8 cellular contexts compared by ENCODE assay signal in genomic region chr2:234953116-234954031, GRCh38. TPM values are rescaled to one million over a fixed set of nuclear protein-coding genes. Genes with fewer than 3 reads are reported as not detected.
DNase-seq lines count a peak whose midpoint lies in the region; ATAC-seq, FAIRE-seq and TF ChIP-seq lines count a peak whose summit lies in the region.

No MANE protein-coding gene starts in this region.

- peak overlapping the region; percentile 58 for H4K91ac ChIP-seq in trophoblast cell (ENCODE audit: low read depth, low read length)

- peak overlapping the region; percentile 34 for H4K8ac ChIP-seq in trophoblast cell (ENCODE audit: low read depth, low read length)

- H3K9me3 Mint-ChIP-seq in Calu3 (ENCODE audit: low read depth, unreplicated experiment) = no peaks in the 10 kb centered on the region

- peak overlapping the region; percentile 42 for H2BK12ac ChIP-seq in trophoblast cell (ENCODE audit: low read length)

- no peak overlapping the region for H3K23ac ChIP-seq in trophoblast cell (ENCODE audit: low read length)

- H3K36me3 Mint-ChIP-seq in Calu3 (ENCODE audit: insufficient read depth, unreplicated experiment) = peaks cover 33% of the 10 kb centered on the region

- H3K27me3 ChIP-seq in Peyer's patch (no peaks in the 10 kb centered on the region), trophoblast cell (ENCODE audit: insufficient read depth, low read length) (no peaks in the 10 kb centered on the region)

- H3K4me1 ChIP-seq in Peyer's patch (peaks cover 0 to 45% (median 2%) of the 10 kb centered on the region in 4 donors), trophoblast cell (ENCODE audit: control insufficient read depth in 1 of 2, insufficient read depth in 2 of 2, low read length in 2 of 2) (peaks cover 13 to 29% of the 10 kb centered on the region in 2 experiments)

- H3K9me3 ChIP-seq in Peyer's patch (no peaks in the 10 kb centered on the region), trophoblast cell (ENCODE audit: insufficient read depth, low read depth, low read length) (no peaks in the 10 kb centered on the region)

- TF ChIP-seq CTCF in Calu3 (IDR thresholded peaks at IDR 0.05; ENCODE audit: unreplicated experiment) = no peak
- no peak for TF ChIP-seq CTCF in Peyer's patch (IDR thresholded peaks at IDR 0.05)
- no peak for TF ChIP-seq CTCF in fibroblast of villous mesenchyme (IDR thresholded peaks at IDR 0.05; ENCODE audit: insufficient read depth, low read depth, low read length)

- H3K14ac ChIP-seq in trophoblast cell (ENCODE audit: low read length) = peak overlapping the region; percentile 37

- no peak for TF ChIP-seq POLR2A in Peyer's patch (IDR thresholded peaks at IDR 0.05)

- H3K36me3 ChIP-seq in Peyer's patch (no peaks in the 10 kb centered on the region), trophoblast cell (ENCODE audit: control insufficient read depth in 1 of 2, insufficient read depth in 2 of 2, low read length in 2 of 2) (peaks cover 0 to 6% of the 10 kb centered on the region in 2 experiments)

- BruUV-seq in Calu3 (replicated peaks; lab: Mats Ljungman, UMichigan) = no TSS peak

- H3K9ac ChIP-seq in trophoblast cell (ENCODE audit: low read length) = peak overlapping the region; percentile 88

- peak overlapping the region; percentile 72 for H3K4me2 ChIP-seq in trophoblast cell (ENCODE audit: low read length)

- peak overlapping the region; percentile 26 for H3K18ac ChIP-seq in trophoblast cell (ENCODE audit: low read length)

- no peak for FAIRE-seq in GM19239 (lab: Jason Lieb, UNC)

- H3K4me1 Mint-ChIP-seq in Calu3 (ENCODE audit: low read depth, unreplicated experiment) = peaks cover 48% of the 10 kb centered on the region

- ATAC-seq in HG02852 (IDR thresholded peaks at IDR 0.05; ENCODE audit: unreplicated experiment) = no peak

- H4K12ac ChIP-seq in trophoblast cell (ENCODE audit: low read depth, low read length) = no peak overlapping the region

- peak overlapping the region; percentile 59 for H2BK5ac ChIP-seq in trophoblast cell (ENCODE audit: low read depth, low read length, poor library complexity)

- peak overlapping the region; percentile 90 for H3K4me3 Mint-ChIP-seq in Calu3 (ENCODE audit: low read depth, unreplicated experiment)

- peak overlapping the region; percentile 9 for H2AK5ac ChIP-seq in trophoblast cell (ENCODE audit: low read length)

- H3K4ac ChIP-seq in trophoblast cell (ENCODE audit: low read depth, low read length) = peak overlapping the region; percentile 61

- intact Hi-C loops in Calu3 (cut with micrococcal nuclease; ENCODE audit: unreplicated experiment) = no loop called here

- H2AFZ ChIP-seq in trophoblast cell (ENCODE audit: insufficient read depth, low read length, poor library complexity) = no peak overlapping the region

- peak overlapping the region; percentile 56 to 89 (median 64) for H3K4me3 ChIP-seq in Peyer's patch
- H3K4me3 ChIP-seq in fibroblast of villous mesenchyme (ENCODE audit: low read depth, low read length) = peak overlapping the region; percentile 82
- H3K4me3 ChIP-seq in trophoblast cell (ENCODE audit: low read depth, low read length) = peak overlapping the region; percentile 87

- WGBS in trophoblast cell (ENCODE audit: extremely low coverage, insufficient coverage, insufficient read length) = no CpG with 5 or more reads among the region's 20 CpGs

- H3K27ac Mint-ChIP-seq in Calu3 (ENCODE audit: unreplicated experiment) = no peak overlapping the region

- DNase-seq in Calu3 = no peak
- DNase-seq in Peyer's patch = peak in 1 of 3 donors; percentile 41
- peak; percentile 74 for DNase-seq in fibroblast of villous mesenchyme (ENCODE audit: low read depth)
- DNase-seq in trophoblast cell = peak; percentile 80 to 83
- DNase-seq in GM19239 (ENCODE audit: insufficient read length, low spot score) = no peak
- no peak for DNase-seq in NCI-H2029 treated with DMSO at 0.1 percent for 48 hours (lab: John Stamatoyannopoulos, UW)
- DNase-seq in stimulated activated CD4-positive, alpha-beta T cell treated with anti-CD3 and anti-CD28 coated beads, Interleukin-12 subunit alpha, Interleukin-12 subunit beta, amount 100 ng/mL, for 4 hours = no peak

- H2BK120ac ChIP-seq in trophoblast cell (ENCODE audit: insufficient read depth, low read length, poor library complexity) = peak overlapping the region; percentile 65

- H3K27me3 Mint-ChIP-seq in Calu3 (ENCODE audit: unreplicated experiment) = no peaks in the 10 kb centered on the region

- H3K79me2 ChIP-seq in trophoblast cell (ENCODE audit: control insufficient read depth, insufficient read depth, low read length, poor library complexity) = peaks cover 31% of the 10 kb centered on the region

- CTCF ChIA-PET in Calu3 (lab: Charles Lee) = interaction anchor here (0.5 kb wide), 1 partner anchor 654 kb away, joined by 3 read pairs; no protein-coding TSS in a partner anchor

- H3K79me1 ChIP-seq in trophoblast cell (ENCODE audit: low read length) = peaks cover 20% of the 10 kb centered on the region

- H3K27ac ChIP-seq in Peyer's patch (peak overlapping the region; percentile 65 to 87 (median 77)), trophoblast cell (ENCODE audit: low read depth, low read length) (peak overlapping the region; percentile 70)

RNA-seq across cellular contexts. Expression of gene SH3BP4, which starts 1.6 kb away (rescaled TPM):
- total RNA-seq in Calu3 (2022) = 35.0 and 36.9 TPM in 2 replicates
- 10 to 100 TPM; 16.5 to 32.8 (median 26.4) TPM for total RNA-seq in Peyer's patch
- 92.1 and 115 TPM in 2 replicates for total RNA-seq in fibroblast of villous mesenchyme
- 35.4 and 36.3 TPM in 2 replicates for polyA plus RNA-seq in trophoblast cell (2013)

Comparison
In these comparisons a context has a peak if more than half of its experiments do, and no peak if none do; other contexts are left out.
1. DNase-seq: peak in fibroblast of villous mesenchyme (single experiment) and trophoblast cell (2 of 2); none in Calu3 (single experiment), GM19239 (single experiment), NCI-H2029 treated with DMSO at 0.1 percent for 48 hours (single experiment) and stimulated activated CD4-positive, alpha-beta T cell treated with anti-CD3 and anti-CD28 coated beads, Interleukin-12 subunit alpha, Interleukin-12 subunit beta, amount 100 ng/mL, for 4 hours (single experiment).
2. Peak in every context shown above with its lines, with median percentiles within 50 percentile points of each other: H3K4me3 ChIP-seq.